ENCODE assay signal across 1 cellular context in the genomic region with DNA sequence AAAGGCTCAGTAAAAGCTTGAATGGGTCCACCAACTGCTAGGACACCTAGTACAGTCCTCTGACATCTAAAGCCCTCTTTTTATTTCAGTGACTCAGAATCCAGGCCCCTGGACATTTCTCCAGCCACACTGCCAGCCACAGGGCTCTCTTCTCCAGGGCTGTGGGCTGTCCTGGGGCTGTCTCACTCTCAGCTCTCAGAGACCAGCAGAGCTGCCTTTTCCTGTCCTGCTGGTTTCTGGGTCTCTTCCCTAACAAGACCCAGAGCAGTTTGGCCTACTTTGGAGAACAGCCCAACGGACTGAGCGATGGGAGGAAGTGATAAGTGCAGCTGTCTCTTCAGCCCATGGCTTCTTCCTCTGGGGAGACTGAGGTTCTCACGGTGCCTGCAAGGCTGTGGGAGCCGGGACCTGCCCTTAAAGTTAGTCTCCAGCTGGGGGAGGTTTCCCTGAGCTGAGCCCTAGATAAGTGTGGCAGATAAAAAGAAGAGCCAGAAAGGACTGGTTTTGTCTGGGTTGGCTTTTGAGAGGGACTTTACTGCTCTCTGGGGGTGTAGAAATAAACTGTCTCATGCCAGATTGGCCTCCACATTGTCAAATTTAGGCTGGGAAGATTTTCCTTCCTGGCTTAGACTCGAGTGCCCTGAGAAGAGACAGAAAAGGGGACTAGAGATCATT.
TF ChIP-seq lines count a peak whose summit lies in the region.

No MANE protein-coding gene starts in this region.

TF ChIP-seq in GM12878, 131 proteins besides CTCF, POLR2A, EP300 and RAD21 (continued from another document):
- TF ChIP-seq, protein P1, sequence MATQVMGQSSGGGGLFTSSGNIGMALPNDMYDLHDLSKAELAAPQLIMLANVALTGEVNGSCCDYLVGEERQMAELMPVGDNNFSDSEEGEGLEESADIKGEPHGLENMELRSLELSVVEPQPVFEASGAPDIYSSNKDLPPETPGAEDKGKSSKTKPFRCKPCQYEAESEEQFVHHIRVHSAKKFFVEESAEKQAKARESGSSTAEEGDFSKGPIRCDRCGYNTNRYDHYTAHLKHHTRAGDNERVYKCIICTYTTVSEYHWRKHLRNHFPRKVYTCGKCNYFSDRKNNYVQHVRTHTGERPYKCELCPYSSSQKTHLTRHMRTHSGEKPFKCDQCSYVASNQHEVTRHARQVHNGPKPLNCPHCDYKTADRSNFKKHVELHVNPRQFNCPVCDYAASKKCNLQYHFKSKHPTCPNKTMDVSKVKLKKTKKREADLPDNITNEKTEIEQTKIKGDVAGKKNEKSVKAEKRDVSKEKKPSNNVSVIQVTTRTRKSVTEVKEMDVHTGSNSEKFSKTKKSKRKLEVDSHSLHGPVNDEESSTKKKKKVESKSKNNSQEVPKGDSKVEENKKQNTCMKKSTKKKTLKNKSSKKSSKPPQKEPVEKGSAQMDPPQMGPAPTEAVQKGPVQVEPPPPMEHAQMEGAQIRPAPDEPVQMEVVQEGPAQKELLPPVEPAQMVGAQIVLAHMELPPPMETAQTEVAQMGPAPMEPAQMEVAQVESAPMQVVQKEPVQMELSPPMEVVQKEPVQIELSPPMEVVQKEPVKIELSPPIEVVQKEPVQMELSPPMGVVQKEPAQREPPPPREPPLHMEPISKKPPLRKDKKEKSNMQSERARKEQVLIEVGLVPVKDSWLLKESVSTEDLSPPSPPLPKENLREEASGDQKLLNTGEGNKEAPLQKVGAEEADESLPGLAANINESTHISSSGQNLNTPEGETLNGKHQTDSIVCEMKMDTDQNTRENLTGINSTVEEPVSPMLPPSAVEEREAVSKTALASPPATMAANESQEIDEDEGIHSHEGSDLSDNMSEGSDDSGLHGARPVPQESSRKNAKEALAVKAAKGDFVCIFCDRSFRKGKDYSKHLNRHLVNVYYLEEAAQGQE (IDR thresholded peaks at IDR 0.05; ENCODE audit: low read depth, low read length), result no peak
- TF ChIP-seq POU2F2 (IDR thresholded peaks at IDR 0.05; ENCODE audit: borderline replicate concordance, low read depth, low read length) (no peak), SREBF1 (IDR thresholded peaks at IDR 0.05; ENCODE audit: low read length) (no peak), YY1 (IDR thresholded peaks at IDR 0.05; ENCODE audit: low read depth, low read length) (no peak), TCF3 (IDR thresholded peaks at IDR 0.05; ENCODE audit: borderline replicate concordance, insufficient read depth, low read depth, low read length) (no peak)
- TF ChIP-seq, protein P2, sequence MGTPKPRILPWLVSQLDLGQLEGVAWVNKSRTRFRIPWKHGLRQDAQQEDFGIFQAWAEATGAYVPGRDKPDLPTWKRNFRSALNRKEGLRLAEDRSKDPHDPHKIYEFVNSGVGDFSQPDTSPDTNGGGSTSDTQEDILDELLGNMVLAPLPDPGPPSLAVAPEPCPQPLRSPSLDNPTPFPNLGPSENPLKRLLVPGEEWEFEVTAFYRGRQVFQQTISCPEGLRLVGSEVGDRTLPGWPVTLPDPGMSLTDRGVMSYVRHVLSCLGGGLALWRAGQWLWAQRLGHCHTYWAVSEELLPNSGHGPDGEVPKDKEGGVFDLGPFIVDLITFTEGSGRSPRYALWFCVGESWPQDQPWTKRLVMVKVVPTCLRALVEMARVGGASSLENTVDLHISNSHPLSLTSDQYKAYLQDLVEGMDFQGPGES (IDR thresholded peaks at IDR 0.05), result no peak
